8 cellular contexts compared by ENCODE assay signal in genomic region chr1:6602669-6603423, GRCh38. TPM values are rescaled to one million over a fixed set of nuclear protein-coding genes. Genes with fewer than 3 reads are reported as not detected.
DNase-seq lines count a peak whose midpoint lies in the region; ATAC-seq and TF ChIP-seq lines count a peak whose summit lies in the region.

Gene KLHL21 (minus strand): TSS chr1:6602869. CDS start chr1:6602817, 52 bp downstream.

- H3K9me3 ChIP-seq in lower lobe of right lung = no peaks in the 10 kb centered on the region

- peak within 1 kb of the TSS; percentile 92 for H3K4me3 ChIP-seq in lower lobe of right lung

- H3K4me1 Mint-ChIP-seq in activated CD8-positive, alpha-beta T cell treated with anti-CD3 and anti-CD28 coated beads for 36 hours (ENCODE audit: low read depth) = peaks cover 27% of the 10 kb centered on the region

- H3K27ac Mint-ChIP-seq in activated CD8-positive, alpha-beta T cell treated with anti-CD3 and anti-CD28 coated beads for 36 hours = peak within 1 kb of the TSS; percentile 98

- no peaks in the 10 kb centered on the region for H3K27me3 Mint-ChIP-seq in activated CD8-positive, alpha-beta T cell treated with anti-CD3 and anti-CD28 coated beads for 36 hours

- DNase-seq in AG09319 (ENCODE audit: extremely low read depth, low read depth) (peak; percentile 73), NCI-H748 (lab: John Stamatoyannopoulos, UW; ENCODE audit: unreplicated experiment) (peak; percentile 76), ecto neural progenitor cell (ENCODE audit: low spot score) (peak; percentile 87), lower lobe of right lung (peak; percentile 93)
- DNase-seq in activated CD8-positive, alpha-beta T cell treated with anti-CD3 and anti-CD28 coated beads for 36 hours = peak; percentile 90
- peak; percentile 70 to 90 (median 71) for DNase-seq in stimulated activated CD4-positive, alpha-beta T cell treated with anti-CD3 and anti-CD28 coated beads, TNF-alpha, amount 100 ng/mL, for 24 hours (ENCODE audit: low read depth in 3 of 3)

- peak; percentile 53 for ATAC-seq in GM18907 (IDR thresholded peaks at IDR 0.05; ENCODE audit: unreplicated experiment)
- ATAC-seq in HG03139 (IDR thresholded peaks at IDR 0.05; ENCODE audit: unreplicated experiment) = peak; percentile 45
- peak; percentile 60 for ATAC-seq in activated CD8-positive, alpha-beta T cell treated with anti-CD3 and anti-CD28 coated beads for 36 hours
- ATAC-seq in lower lobe of right lung = peak; percentile 90 to 91

- H3K27me3 ChIP-seq in lower lobe of right lung (ENCODE audit: low read depth) = no peaks in the 10 kb centered on the region

- POLR2A ChIA-PET in activated CD8-positive, alpha-beta T cell treated with anti-CD3 and anti-CD28 coated beads for 36 hours (lab: Charles Lee) = interaction anchor here (0.8 to 7.0 kb wide), 11 partner anchors 8 to 138 kb away, joined by 3 to 59 read pairs (median 4); partner anchors contain the start of genes NOL9, PHF13, THAP3 and ZBTB48

- H3K36me3 Mint-ChIP-seq in activated CD8-positive, alpha-beta T cell treated with anti-CD3 and anti-CD28 coated beads for 36 hours (ENCODE audit: low read depth) = peaks cover 24% of the 10 kb centered on the region

- intact Hi-C loops in activated CD8-positive, alpha-beta T cell treated with anti-CD3 and anti-CD28 coated beads for 36 hours (cut with micrococcal nuclease) = loop anchor here (1.0 kb wide), 1 partner anchor 10 kb away; the partner anchor contains the start of gene PHF13
- intact Hi-C loops in lower lobe of right lung (cut with DNase I) = no loop called here

- H3K4me3 Mint-ChIP-seq in activated CD8-positive, alpha-beta T cell treated with anti-CD3 and anti-CD28 coated beads for 36 hours = peak within 1 kb of the TSS; percentile 93

- peaks cover 18% of the 10 kb centered on the region for H3K36me3 ChIP-seq in lower lobe of right lung

- H3K27ac ChIP-seq in lower lobe of right lung = peak within 1 kb of the TSS; percentile 100

- TF ChIP-seq CTCF in AG09319 (IDR thresholded peaks at IDR 0.05; ENCODE audit: low read depth, low read length) (no peak), lower lobe of right lung (IDR thresholded peaks at IDR 0.05) (no peak)
- no peak for TF ChIP-seq CTCF in activated CD8-positive, alpha-beta T cell treated with anti-CD3 and anti-CD28 coated beads for 36 hours (IDR thresholded peaks at IDR 0.05)

- H3K9me3 Mint-ChIP-seq in activated CD8-positive, alpha-beta T cell treated with anti-CD3 and anti-CD28 coated beads for 36 hours = no peaks in the 10 kb centered on the region

- H3K4me1 ChIP-seq in lower lobe of right lung = peaks cover 52% of the 10 kb centered on the region

- CTCF ChIA-PET in activated CD8-positive, alpha-beta T cell treated with anti-CD3 and anti-CD28 coated beads for 36 hours (lab: Charles Lee) = interaction anchor here (0.6 to 2.7 kb wide), 10 partner anchors 8 to 142 kb away, joined by 3 to 12 read pairs (median 3); partner anchors contain the start of genes DNAJC11, NOL9, PLEKHG5 and TAS1R1

RNA-seq across cellular contexts. Expression of gene KLHL21, which starts in this region (rescaled TPM):
- 10 to 100 TPM; 17.9 to 18.1 TPM for total RNA-seq in activated CD8-positive, alpha-beta T cell treated with anti-CD3 and anti-CD28 coated beads for 36 hours
- 22.6 TPM for total RNA-seq in lower lobe of right lung

Comparison
In these comparisons a context has a peak if more than half of its experiments do, and no peak if none do; other contexts are left out.
1. Peak in every context shown above with its lines: DNase-seq, ATAC-seq, H3K4me3 ChIP-seq and H3K27ac ChIP-seq.